In the genomic region with DNA sequence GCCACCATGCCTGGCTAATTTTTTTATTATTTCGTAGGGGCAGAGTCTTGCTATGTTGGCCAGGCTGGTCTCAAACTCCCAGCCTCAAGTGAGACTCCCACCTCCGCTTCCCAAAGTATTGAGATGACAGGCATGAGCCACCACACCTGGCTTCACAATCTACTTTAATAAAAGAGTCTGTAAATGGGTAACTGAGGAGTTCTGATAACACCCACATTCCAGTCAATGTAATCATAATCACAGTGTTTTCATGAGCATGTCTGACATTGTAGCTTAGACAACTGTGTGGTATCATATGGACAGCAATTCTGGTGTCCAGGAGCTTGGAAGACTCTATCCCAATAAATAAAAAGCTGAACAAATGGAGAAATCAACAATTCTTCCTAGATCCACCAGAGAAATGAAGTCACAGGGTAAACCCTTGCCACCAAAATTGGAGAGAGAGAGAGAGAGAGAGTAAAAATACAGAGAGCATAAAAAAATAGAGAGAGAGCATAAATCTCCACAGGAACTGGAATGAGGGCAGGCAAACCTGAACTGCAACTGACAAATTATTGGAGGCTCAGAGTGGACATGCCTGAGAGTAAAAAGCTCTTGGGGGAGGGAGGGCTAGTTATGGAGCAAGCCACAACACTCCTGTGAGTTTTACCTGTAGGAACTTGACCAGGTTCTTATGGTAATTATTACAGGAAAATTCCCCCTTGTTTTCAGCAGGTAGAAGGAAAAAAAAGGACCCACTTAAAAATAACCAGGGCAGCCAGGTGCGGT, we compare ENCODE assay signal across 27 cellular contexts. TPM values are rescaled to one million over a fixed set of nuclear protein-coding genes. Genes with fewer than 3 reads are reported as not detected.
DNase-seq lines count a peak whose midpoint lies in the region; ATAC-seq and TF ChIP-seq lines count a peak whose summit lies in the region.
"Had no signal": no experiment of that assay in that cellular context is flagged by ENCODE, and none has a peak within 500 bp of the region (broad histone marks: within the 10 kb centered on the region; RNA-seq: fewer than 3 reads in every experiment).

No MANE protein-coding gene starts in this region.

- H3K9me3 Mint-ChIP-seq in activated naive CD4-positive, alpha-beta T cell treated with anti-CD3 and anti-CD28 coated beads for 36 hours, result no peaks in the 10 kb centered on the region
- H3K9me3 Mint-ChIP-seq: activated CD8-positive, alpha-beta T cell treated with anti-CD3 and anti-CD28 coated beads for 36 hours; naive thymus-derived CD8-positive, alpha-beta T cell had no signal

- intact Hi-C loops in body of pancreas (cut with DNase I), result no loop called here
- intact Hi-C loops in activated naive CD4-positive, alpha-beta T cell treated with anti-CD3 and anti-CD28 coated beads for 36 hours (cut with micrococcal nuclease), result no loop called here

- WGBS in body of pancreas, 2 donors, result 60 to 77% methylated on average over 3 of the region's 3 CpGs
- 77% methylated on average over 3 of the region's 3 CpGs for WGBS in smooth muscle cell (ENCODE audit: low lambda C conversion rate)

- no peak overlapping the region for H3K4me2 ChIP-seq in smooth muscle cell

- H2AFZ ChIP-seq in smooth muscle cell (ENCODE audit: low read depth), result no peak overlapping the region

- TF ChIP-seq CTCF in body of pancreas (IDR thresholded peaks at IDR 0.05) (no peak), smooth muscle cell (IDR thresholded peaks at IDR 0.05; ENCODE audit: borderline replicate concordance, insufficient read depth, poor library complexity, severe bottlenecking) (no peak)

- CTCF ChIA-PET in activated naive CD4-positive, alpha-beta T cell treated with anti-CD3 and anti-CD28 coated beads for 36 hours (lab: Charles Lee), result no interaction called here

- ATAC-seq in body of pancreas, result peak; percentile 91
- ATAC-seq: activated CD4-positive, CD25-positive, alpha-beta regulatory T cell treated with anti-CD3 and anti-CD28 coated beads, Interleukin-2, amount 50 U/mL, for 24 hours; activated CD8-positive, alpha-beta T cell treated with anti-CD3 and anti-CD28 coated beads for 36 hours; GM12878; HCT116; naive thymus-derived CD8-positive, alpha-beta T cell; sciatic nerve had no signal

- H3K27ac ChIP-seq in body of pancreas (peak overlapping the region in 3 of 4 donors; percentile 57 to 74 (median 71)), smooth muscle cell (ENCODE audit: low read depth) (peak overlapping the region; percentile 70)
- H3K27ac ChIP-seq: cardiac muscle cell, ovary, vagina had no signal

- H3K4me1 Mint-ChIP-seq in activated naive CD4-positive, alpha-beta T cell treated with anti-CD3 and anti-CD28 coated beads for 36 hours (ENCODE audit: low read depth), result no peaks in the 10 kb centered on the region
- H3K4me1 Mint-ChIP-seq: CD4-positive, CD25-positive, alpha-beta regulatory T cell; naive thymus-derived CD8-positive, alpha-beta T cell had no signal

- no peak overlapping the region for H3K9ac ChIP-seq in smooth muscle cell (ENCODE audit: low read depth)

- H3K36me3 Mint-ChIP-seq in activated naive CD4-positive, alpha-beta T cell treated with anti-CD3 and anti-CD28 coated beads for 36 hours (ENCODE audit: low read depth), result no peaks in the 10 kb centered on the region
- H3K36me3 Mint-ChIP-seq: naive thymus-derived CD8-positive, alpha-beta T cell had no signal

- no peaks in the 10 kb centered on the region for H3K79me2 ChIP-seq in smooth muscle cell (ENCODE audit: low read depth)

- no peaks in the 10 kb centered on the region for H4K20me1 ChIP-seq in smooth muscle cell (ENCODE audit: low read depth)

- H3K27me3 Mint-ChIP-seq in activated naive CD4-positive, alpha-beta T cell treated with anti-CD3 and anti-CD28 coated beads for 36 hours (ENCODE audit: low read depth), result no peaks in the 10 kb centered on the region

- H3K36me3 ChIP-seq in body of pancreas (replicated peaks in 1 of 2; ENCODE audit: insufficient read depth in 1 of 2, low read depth in 2 of 2) (no peaks in the 10 kb centered on the region), smooth muscle cell (ENCODE audit: low read depth) (no peaks in the 10 kb centered on the region)
- H3K36me3 ChIP-seq: cardiac muscle cell, ovary, vagina had no signal

- DNase-seq in HK-2 (ENCODE audit: unreplicated experiment), result peak; percentile 6
- DNase-seq in body of pancreas, result peak; percentile 22 to 48 (median 28)
- DNase-seq in kidney glomerular epithelial cell (lab: John Stamatoyannopoulos, UW), result peak; percentile 91
- DNase-seq in smooth muscle cell (lab: John Stamatoyannopoulos, UW; ENCODE audit: unreplicated experiment), result no peak
- no peak for DNase-seq in activated naive CD4-positive, alpha-beta T cell treated with anti-CD3 and anti-CD28 coated beads for 36 hours
- no peak for DNase-seq in islet precursor cell
- no peak for DNase-seq in NOMO-1 treated with DMSO at 0.1 percent for 48 hours (lab: John Stamatoyannopoulos, UW; ENCODE audit: unreplicated experiment)
- DNase-seq: activated CD8-positive, alpha-beta T cell treated with anti-CD3 and anti-CD28 coated beads for 36 hours; activated T-cell treated with anti-CD3 and anti-CD28 coated beads for 4 hours; amygdala; CD4-positive, CD25-positive, alpha-beta regulatory T cell; DND-41; hippocampal formation; Kasumi-1; mesendoderm; naive thymus-derived CD8-positive, alpha-beta T cell; NCI-H1092 treated with DMSO at 0.1 percent for 48 hours; NCI-H2029; NCI-H345; ovary; SIG-M5 had no signal

- H3K4me1 ChIP-seq in body of pancreas (peaks cover 5% of the 10 kb centered on the region), smooth muscle cell (ENCODE audit: low read depth) (no peaks in the 10 kb centered on the region)
- H3K4me1 ChIP-seq: vagina had no signal

- H3F3A ChIP-seq in smooth muscle cell (ENCODE audit: low read depth), result no peaks in the 10 kb centered on the region

- no peak overlapping the region for H3K27ac Mint-ChIP-seq in activated naive CD4-positive, alpha-beta T cell treated with anti-CD3 and anti-CD28 coated beads for 36 hours
- H3K27ac Mint-ChIP-seq: activated CD8-positive, alpha-beta T cell treated with anti-CD3 and anti-CD28 coated beads for 36 hours; CD4-positive, CD25-positive, alpha-beta regulatory T cell had no signal

- peak in 1 of 3 donors; percentile 1 for TF ChIP-seq POLR2A in body of pancreas (IDR thresholded peaks at IDR 0.05)

- H3K27me3 ChIP-seq in body of pancreas (no peaks in the 10 kb centered on the region), smooth muscle cell (ENCODE audit: low read depth) (no peaks in the 10 kb centered on the region)
- H3K27me3 ChIP-seq: cardiac muscle cell, ovary, vagina had no signal

- H3K9me3 ChIP-seq in body of pancreas (no peaks in the 10 kb centered on the region), smooth muscle cell (replicated peaks; ENCODE audit: low read depth) (no peaks in the 10 kb centered on the region)
- H3K9me3 ChIP-seq: ovary, vagina had no signal

- no peak overlapping the region for H3K4me3 Mint-ChIP-seq in activated naive CD4-positive, alpha-beta T cell treated with anti-CD3 and anti-CD28 coated beads for 36 hours
- H3K4me3 Mint-ChIP-seq: activated CD8-positive, alpha-beta T cell treated with anti-CD3 and anti-CD28 coated beads for 36 hours; CD4-positive, CD25-positive, alpha-beta regulatory T cell; naive thymus-derived CD8-positive, alpha-beta T cell had no signal

- H3K4me3 ChIP-seq in body of pancreas (no peak overlapping the region), smooth muscle cell (no peak overlapping the region)
- H3K4me3 ChIP-seq: cardiac muscle cell, GM12878, ovary, vagina had no signal

RNA-seq across cellular contexts. Expression of a gene that starts 12.4 kb away (rescaled TPM):
- total RNA-seq in body of pancreas (10 to 100 TPM; 29.6 to 31.6 TPM), smooth muscle cell (32.4 and 50.9 TPM in 2 replicates)
- 12.1 and 16.3 TPM in 2 replicates for polyA plus RNA-seq in smooth muscle cell
- total RNA-seq in activated naive CD4-positive, alpha-beta T cell treated with anti-CD3 and anti-CD28 coated beads for 36 hours, result 1 to 10 TPM; 7.9 to 8.3 TPM

Comparison
In these comparisons a context has a peak if more than half of its experiments do, and no peak if none do; other contexts are left out.
1. DNase-seq: peak in HK-2 (single experiment), body of pancreas (4 of 4) and kidney glomerular epithelial cell (single experiment); none in smooth muscle cell (single experiment), activated naive CD4-positive, alpha-beta T cell treated with anti-CD3 and anti-CD28 coated beads for 36 hours (single experiment), islet precursor cell (single experiment) and NOMO-1 treated with DMSO at 0.1 percent for 48 hours (single experiment).